ENCODE assay signal across 11 cellular contexts in genomic region chr7:123410273-123410928, GRCh38.
DNase-seq lines count a peak whose midpoint lies in the region; ATAC-seq, FAIRE-seq and TF ChIP-seq lines count a peak whose summit lies in the region.
"Had no signal": no experiment of that assay in that cellular context is flagged by ENCODE, and none has a peak within 500 bp of the region (broad histone marks: within the 10 kb centered on the region; RNA-seq: fewer than 3 reads in every experiment).

No MANE protein-coding gene starts in this region.

- peak in 1 of 2 donors; percentile 7 for TF ChIP-seq POLR2A in thyroid gland (IDR thresholded peaks at IDR 0.05)

- no peaks in the 10 kb centered on the region for H3K9me3 ChIP-seq in thyroid gland

- FAIRE-seq in bronchial epithelial cell (lab: Jason Lieb, UNC), result no peak
- FAIRE-seq: A204.1 had no signal

- H3K27ac ChIP-seq in thyroid gland, result peak overlapping the region in 1 of 3 donors; percentile 32

- intact Hi-C loops in thyroid gland (cut with DNase I), result no loop called here

- H3K4me3 ChIP-seq in bronchial epithelial cell (ENCODE audit: low read depth, low read length) (no peak overlapping the region), thyroid gland (replicated peaks in 1 of 3) (no peak overlapping the region)

- no peaks in the 10 kb centered on the region for H3K27me3 ChIP-seq in bronchial epithelial cell (ENCODE audit: control insufficient read depth, insufficient read depth, low read length)
- no peaks in the 10 kb centered on the region for H3K27me3 ChIP-seq in thyroid gland

- H3K36me3 ChIP-seq in bronchial epithelial cell (ENCODE audit: control insufficient read depth, insufficient read depth, low read length), result no peaks in the 10 kb centered on the region
- no peaks in the 10 kb centered on the region for H3K36me3 ChIP-seq in thyroid gland

- 21% methylated on average over 1 of the region's 1 CpG for WGBS in thyroid gland, 2 donors

- no peaks in the 10 kb centered on the region for H3K4me1 ChIP-seq in thyroid gland

- ATAC-seq in HG02610 (IDR thresholded peaks at IDR 0.05; ENCODE audit: unreplicated experiment) (no peak), HG03439 (IDR thresholded peaks at IDR 0.05; ENCODE audit: unreplicated experiment) (no peak), GM18502 (IDR thresholded peaks at IDR 0.05; ENCODE audit: poor library complexity, unreplicated experiment) (no peak)

- DNase-seq in DMS53 (lab: John Stamatoyannopoulos, UW) (peak; percentile 49), DMS53 treated with DMSO at 0.1 percent for 48 hours (lab: John Stamatoyannopoulos, UW; ENCODE audit: unreplicated experiment) (no peak), bronchial epithelial cell (ENCODE audit: low read depth) (peak; percentile 47), kidney tubule cell (ENCODE audit: low spot score) (peak; percentile 90), thyroid gland (peak; percentile 34 to 57)
- DNase-seq: occipital lobe; stimulated activated CD8-positive, alpha-beta memory T cell treated with anti-CD3 and anti-CD28 coated beads, Interleukin-4, amount 100 ng/mL, for 48 hours had no signal

- TF ChIP-seq CTCF in bronchial epithelial cell (IDR thresholded peaks at IDR 0.05; ENCODE audit: insufficient read depth, low read length, severe bottlenecking), result no peak
- no peak for TF ChIP-seq CTCF in thyroid gland (IDR thresholded peaks at IDR 0.05)
